In the genomic region with DNA sequence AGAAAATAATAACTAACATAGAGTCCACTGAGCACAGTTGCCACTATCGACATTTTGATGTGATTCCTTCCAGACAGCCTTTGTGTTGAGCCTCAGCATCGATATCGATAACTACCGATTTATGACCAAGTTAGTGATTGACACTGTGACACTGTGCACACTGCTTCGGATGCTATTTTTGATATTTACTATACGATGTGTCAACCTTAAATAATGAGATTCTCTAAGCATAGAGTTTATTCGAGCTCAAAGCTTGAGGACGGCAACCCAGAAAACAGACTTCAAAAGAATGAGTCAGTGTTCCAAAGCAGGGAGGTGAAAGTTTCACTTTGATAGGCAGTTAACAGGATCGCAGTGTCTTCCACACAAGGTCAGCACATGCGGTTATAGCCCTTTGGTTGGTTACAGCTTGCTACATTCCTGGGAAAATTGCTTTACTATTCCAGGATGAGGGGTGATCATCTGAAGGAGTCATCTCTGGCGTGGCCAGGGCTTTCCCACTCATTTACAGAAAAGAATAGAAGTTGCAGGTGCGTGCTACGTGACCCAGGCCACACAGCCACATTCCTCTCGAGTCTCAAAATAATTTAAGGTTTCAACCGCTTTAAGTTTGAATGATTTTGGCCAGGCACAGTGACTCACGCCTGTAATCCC, we compare ENCODE assay signal across 15 cellular contexts. TPM values are rescaled to one million over a fixed set of nuclear protein-coding genes. Genes with fewer than 3 reads are reported as not detected.
DNase-seq lines count a peak whose midpoint lies in the region; TF ChIP-seq lines count a peak whose summit lies in the region.
"Had no signal": no experiment of that assay in that cellular context is flagged by ENCODE, and none has a peak within 500 bp of the region (broad histone marks: within the 10 kb centered on the region; RNA-seq: fewer than 3 reads in every experiment).

No MANE protein-coding gene starts in this region.

- peaks cover 54% of the 10 kb centered on the region for H3K4me1 Mint-ChIP-seq in osteocyte (ENCODE audit: unreplicated experiment)
- H3K4me1 Mint-ChIP-seq: B cell had no signal

- H3K9me3 Mint-ChIP-seq in osteocyte (ENCODE audit: unreplicated experiment): no peaks in the 10 kb centered on the region
- H3K9me3 Mint-ChIP-seq: immature natural killer cell had no signal

- H3K4me1 ChIP-seq in ACC112 (ENCODE audit: control insufficient read depth, insufficient read depth, low read length, unreplicated experiment) (peaks cover 48% of the 10 kb centered on the region), SJSA1 (replicated peaks) (peaks cover 62% of the 10 kb centered on the region)
- H3K4me1 ChIP-seq: right atrium auricular region had no signal

- H3K9me3 ChIP-seq in SJSA1 (replicated peaks): no peaks in the 10 kb centered on the region
- H3K9me3 ChIP-seq: right atrium auricular region had no signal

- H3K36me3 ChIP-seq in ACC112 (ENCODE audit: insufficient read depth, low read length) (no peaks in the 10 kb centered on the region), SJSA1 (no peaks in the 10 kb centered on the region)
- H3K36me3 ChIP-seq: right atrium auricular region had no signal

- H3K27me3 Mint-ChIP-seq in osteocyte (ENCODE audit: unreplicated experiment): peaks cover 2% of the 10 kb centered on the region

- H3K27me3 ChIP-seq in ACC112 (ENCODE audit: insufficient read depth, low read length) (no peaks in the 10 kb centered on the region), SJSA1 (replicated peaks) (no peaks in the 10 kb centered on the region)
- H3K27me3 ChIP-seq: right atrium auricular region had no signal

- peak; percentile 51 for DNase-seq in H4 (ENCODE audit: low spot score)
- peak; percentile 93 to 98 for DNase-seq in SJSA1 (ENCODE audit: low read depth in 1 of 2, low spot score in 2 of 2)
- DNase-seq in fibroblast of mammary gland (ENCODE audit: low read depth): peak; percentile 63
- no peak for DNase-seq in NCI-H748 treated with DMSO at 0.1 percent for 48 hours (lab: John Stamatoyannopoulos, UW)
- no peak for DNase-seq in NK-92 (lab: John Stamatoyannopoulos, UW; ENCODE audit: unreplicated experiment)
- no peak for DNase-seq in DMS153 (lab: John Stamatoyannopoulos, UW)
- DNase-seq in osteocyte (ENCODE audit: extremely low spot score, unreplicated experiment): no peak
- DNase-seq: immature natural killer cell; NCI-H526; SHP77 treated with DMSO at 0.1 percent for 48 hours; stimulated activated CD4-positive, alpha-beta T cell treated with anti-CD3 and anti-CD28 coated beads, Interleukin-4, amount 100 ng/mL, for 4 hours; stimulated activated naive CD8-positive, alpha-beta T cell treated with anti-CD3 and anti-CD28 coated beads, Interleukin-15, Interleukin-2, amounts not matched to agents 100 U/mL and 50 U/mL, for 24 hours had no signal

- H3K4me3 ChIP-seq in ACC112 (ENCODE audit: low read depth, low read length) (no peak overlapping the region), SJSA1 (no peak overlapping the region), fibroblast of mammary gland (ENCODE audit: control insufficient read depth, low read depth, low read length) (no peak overlapping the region)
- H3K4me3 ChIP-seq: right atrium auricular region had no signal

- no peaks in the 10 kb centered on the region for H3K36me3 Mint-ChIP-seq in osteocyte (ENCODE audit: unreplicated experiment)

- no peaks in the 10 kb centered on the region for H3K79me2 ChIP-seq in ACC112 (ENCODE audit: control insufficient read depth, insufficient read depth, low read length, unreplicated experiment)

- H3K4me3 Mint-ChIP-seq in osteocyte (ENCODE audit: unreplicated experiment): no peak overlapping the region
- H3K4me3 Mint-ChIP-seq: B cell had no signal

- TF ChIP-seq CTCF in fibroblast of mammary gland (conservative IDR thresholded peaks at IDR 0.05; ENCODE audit: control insufficient read depth, insufficient read depth, low read depth, low read length) (no peak), osteocyte (IDR thresholded peaks at IDR 0.05) (no peak)

- H3K27ac ChIP-seq in ACC112 (ENCODE audit: low read depth, low read length) (peak overlapping the region; percentile 77), SJSA1 (peak overlapping the region; percentile 96)
- H3K27ac ChIP-seq: right atrium auricular region had no signal

- H3K27ac Mint-ChIP-seq in osteocyte (ENCODE audit: unreplicated experiment): no peak overlapping the region
- H3K27ac Mint-ChIP-seq: B cell had no signal

- H2AFZ ChIP-seq in ACC112 (ENCODE audit: low read length, unreplicated experiment): no peak overlapping the region

RNA-seq across cellular contexts. Expression of gene EFHD2, which starts 53.6 kb away (rescaled TPM):
- 30.8 and 33.5 TPM in 2 replicates for total RNA-seq in H4 (2014; rRNA removed; shearing (Covaris generic))
- total RNA-seq in SJSA1 (2014; rRNA removed; shearing (Covaris generic)): 163 and 169 TPM in 2 replicates
- 20.3 and 21.9 TPM in 2 replicates for total RNA-seq in osteocyte

Comparison
In these comparisons a context has a peak if more than half of its experiments do, and no peak if none do; other contexts are left out.
1. DNase-seq: peak in H4 (single experiment), SJSA1 (2 of 2) and fibroblast of mammary gland (single experiment); none in NCI-H748 treated with DMSO at 0.1 percent for 48 hours (single experiment), NK-92 (single experiment), DMS153 (single experiment) and osteocyte (single experiment).